9 cellular contexts compared by ENCODE assay signal in the genomic region with DNA sequence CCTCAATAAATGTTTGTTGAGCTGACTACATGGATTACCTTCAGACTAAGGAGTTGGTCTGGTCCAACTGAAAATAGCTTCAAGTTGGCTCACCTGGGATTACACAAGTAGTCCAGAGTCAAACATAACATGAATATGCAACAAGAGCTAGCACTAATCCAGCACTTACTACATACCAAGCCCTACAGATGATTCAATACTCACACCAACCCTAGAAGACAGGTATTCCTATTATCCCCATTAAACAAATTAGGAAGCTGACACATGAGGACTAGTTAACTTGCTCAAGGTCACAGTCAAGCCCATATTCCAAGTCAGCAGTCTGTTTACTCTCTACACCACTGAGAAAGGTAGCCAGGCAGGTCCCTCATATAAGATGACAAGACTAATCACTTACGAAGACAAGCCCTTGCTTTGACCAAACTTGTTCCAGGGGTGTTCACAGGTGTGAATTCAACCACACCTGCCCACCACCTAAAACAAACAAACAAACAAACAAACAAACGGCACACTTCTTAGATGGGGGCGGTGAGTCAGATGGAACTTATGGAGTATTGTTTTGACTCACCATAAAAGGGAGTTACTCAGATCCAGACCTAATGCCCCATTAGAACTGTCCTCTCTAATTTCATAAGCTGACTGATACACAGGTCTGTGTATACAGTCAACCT. TPM values are rescaled to one million over a fixed set of nuclear protein-coding genes. Genes with fewer than 3 reads are reported as not detected.
A peak's percentile ranks its signal among the peaks of the same experiment; 100 is the strongest.
DNase-seq lines count a peak whose midpoint lies in the region; ATAC-seq, FAIRE-seq and TF ChIP-seq lines count a peak whose summit lies in the region.
"Had no signal": no experiment of that assay in that cellular context is flagged by ENCODE, and none has a peak within 500 bp of the region (broad histone marks: within the 10 kb centered on the region; RNA-seq: fewer than 3 reads in every experiment).

No MANE protein-coding gene starts in this region.

- POLR2A ChIA-PET in HepG2 (lab: Yijun Ruan, JAX), result no interaction called here

- no TSS peak for BruUV-seq in HepG2 (replicated peaks; lab: Mats Ljungman, UMichigan)

- peak; percentile 66 for FAIRE-seq in HTR-8/SVneo (lab: Jason Lieb, UNC)
- no peak for FAIRE-seq in HepG2 (lab: Jason Lieb, UNC)
- FAIRE-seq: endothelial cell of umbilical vein had no signal

- no peaks in the 10 kb centered on the region for H3K27me3 ChIP-seq in HepG2 (ENCODE audit: control insufficient read depth in 1 of 2, insufficient read depth in 2 of 2, low read length in 2 of 2)

- DNase-seq in HTR-8/SVneo (ENCODE audit: insufficient read length, low spot score) (no peak), HepG2 (ENCODE audit: low spot score) (peak; percentile 25), COLO829 (ENCODE audit: low spot score) (no peak), DMS114 treated with DMSO at 0.1 percent for 48 hours (lab: John Stamatoyannopoulos, UW; ENCODE audit: unreplicated experiment) (no peak), DMS 273 treated with DMSO at 0.1 percent for 48 hours (lab: John Stamatoyannopoulos, UW) (no peak)
- no peak for DNase-seq in stimulated activated CD4-positive, alpha-beta T cell treated with anti-CD3 and anti-CD28 coated beads, Interleukin-4, amount 100 ng/mL, for 24 hours

- H3K4me2 ChIP-seq in HepG2 (ENCODE audit: low read depth, low read length), result no peak overlapping the region

- 75% methylated on average over 3 of the region's 3 CpGs for WGBS in HepG2 (ENCODE audit: low lambda C conversion rate)

- H3K27ac ChIP-seq in HepG2 (ENCODE audit: extremely low read length, insufficient read depth, low read length), result no peak overlapping the region

- intact Hi-C loops in HepG2 (cut with micrococcal nuclease; ENCODE audit: unreplicated experiment), result no loop called here

- peaks cover 50% of the 10 kb centered on the region for H4K20me1 ChIP-seq in HepG2 (ENCODE audit: insufficient read depth, low read length)

- no peak for TF ChIP-seq RAD21 in HepG2 (CRISPR knock-in tag; IDR thresholded peaks at IDR 0.05)

- no peak for TF ChIP-seq EP300 in HepG2 (IDR thresholded peaks at IDR 0.05; ENCODE audit: low read depth in 2 of 2, low read length in 2 of 2)
- TF ChIP-seq EP300 in HepG2 (CRISPR knock-in tag; IDR thresholded peaks at IDR 0.05; ENCODE audit: borderline replicate concordance), result no peak

- no peaks in the 10 kb centered on the region for H3K36me3 ChIP-seq in HepG2 (replicated peaks in 1 of 2; ENCODE audit: control insufficient read depth in 1 of 2, insufficient read depth in 2 of 2, low read length in 2 of 2)

- no peak for TF ChIP-seq POLR2A in HepG2 (IDR thresholded peaks at IDR 0.05; ENCODE audit: insufficient read depth in 1 of 2, low read depth in 2 of 2, low read length in 2 of 2)

- in situ Hi-C loops in HepG2 (cut with HindIII; ENCODE audit: extremely low pct_ligation_motif_present, low pct_unique_long_range_greater_than_20kb), result no loop called here

- H3K9me3 ChIP-seq in HepG2 (ENCODE audit: low read length), result no peaks in the 10 kb centered on the region

- no peak overlapping the region for H3K9ac ChIP-seq in HepG2 (ENCODE audit: insufficient read depth, low read depth, low read length)

- H3K4me1 ChIP-seq in HepG2 (ENCODE audit: insufficient read depth, low read length), result peaks cover 55% of the 10 kb centered on the region

- TF ChIP-seq CTCF in HepG2 (CRISPR knock-in tag; IDR thresholded peaks at IDR 0.05), result no peak

- CTCF ChIA-PET in HepG2 (lab: Yijun Ruan, JAX; ENCODE audit: low intra/inter-chr PET ratio, low total read pairs), result no interaction called here

- ATAC-seq in GM18502 (IDR thresholded peaks at IDR 0.05; ENCODE audit: poor library complexity, unreplicated experiment), result peak; percentile 68
- ATAC-seq in GM21717 (IDR thresholded peaks at IDR 0.05; ENCODE audit: unreplicated experiment), result peak; percentile 56
- peak; percentile 9; the same call in 1 of the 3 replicates for ATAC-seq in HepG2

- peaks cover 87% of the 10 kb centered on the region for H3K79me2 ChIP-seq in HepG2 (ENCODE audit: insufficient read depth, low read length)

- no peak overlapping the region for H2AFZ ChIP-seq in HepG2 (ENCODE audit: low read length)

- no peak overlapping the region for H3K4me3 ChIP-seq in HepG2 (replicated peaks in 1 of 3; ENCODE audit: insufficient read depth in 1 of 3, low read depth in 2 of 3, low read length in 3 of 3)

TF ChIP-seq in HepG2, 621 proteins besides CTCF, POLR2A, EP300 and RAD21 (continues in another document):
- TF ChIP-seq ZNF652 (CRISPR knock-in tag; IDR thresholded peaks at IDR 0.05; ENCODE audit: borderline replicate concordance, low read depth) (no peak), HNF4A (CRISPR knock-in tag; IDR thresholded peaks at IDR 0.05) (peak; percentile 12; the same call in 1 of the 2 replicates), LCORL (IDR thresholded peaks at IDR 0.05) (no peak), LCORL (CRISPR knock-in tag; IDR thresholded peaks at IDR 0.05) (no peak), CHD4 (IDR thresholded peaks at IDR 0.05; ENCODE audit: borderline replicate concordance, low read length) (no peak), HNRNPH1 (optimal IDR thresholded peaks at IDR 0.05; ENCODE audit: low read depth, low read length) (no peak), SOX6 (IDR thresholded peaks at IDR 0.05) (no peak), SOX6 (CRISPR knock-in tag; IDR thresholded peaks at IDR 0.05) (peak; percentile 19; the same call in 1 of the 2 replicates), KMT2B (CRISPR knock-in tag; IDR thresholded peaks at IDR 0.05) (no peak), GZF1 (CRISPR knock-in tag; IDR thresholded peaks at IDR 0.05) (no peak), ZNF572 (CRISPR knock-in tag; IDR thresholded peaks at IDR 0.05) (no peak)
- TF ChIP-seq, protein P1, sequence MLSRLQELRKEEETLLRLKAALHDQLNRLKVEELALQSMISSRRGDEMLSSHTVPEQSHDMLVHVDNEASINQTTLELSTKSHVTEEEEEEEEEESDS (CRISPR knock-in tag; IDR thresholded peaks at IDR 0.05; ENCODE audit: borderline replicate concordance), result no peak
- TF ChIP-seq, protein P2, sequence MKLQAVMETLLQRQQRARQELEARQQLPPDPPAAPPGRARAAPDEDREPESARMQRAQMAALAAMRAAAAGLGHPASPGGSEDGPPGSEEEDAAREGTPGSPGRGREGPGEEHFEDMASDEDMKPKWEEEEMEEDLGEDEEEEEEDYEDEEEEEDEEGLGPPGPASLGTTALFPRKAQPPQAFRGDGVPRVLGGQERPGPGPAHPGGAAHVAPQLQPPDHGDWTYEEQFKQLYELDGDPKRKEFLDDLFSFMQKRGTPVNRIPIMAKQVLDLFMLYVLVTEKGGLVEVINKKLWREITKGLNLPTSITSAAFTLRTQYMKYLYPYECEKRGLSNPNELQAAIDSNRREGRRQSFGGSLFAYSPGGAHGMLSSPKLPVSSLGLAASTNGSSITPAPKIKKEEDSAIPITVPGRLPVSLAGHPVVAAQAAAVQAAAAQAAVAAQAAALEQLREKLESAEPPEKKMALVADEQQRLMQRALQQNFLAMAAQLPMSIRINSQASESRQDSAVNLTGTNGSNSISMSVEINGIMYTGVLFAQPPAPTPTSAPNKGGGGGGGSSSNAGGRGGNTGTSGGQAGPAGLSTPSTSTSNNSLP (IDR thresholded peaks at IDR 0.05; ENCODE audit: low read depth, low read length), result no peak

RNA-seq across cellular contexts. Expression of a gene that starts 29.1 kb away (rescaled TPM):
- total RNA-seq in HepG2 (2016; rRNA removed; fragmentation: Illumina TruSeq; extraction: Trizol), result 17.4 and 19.5 TPM in 2 replicates
- 6.2 and 6.7 TPM in 2 replicates for total RNA-seq in HepG2 (2016; cell fraction: cytosol; rRNA removed; fragmentation: Illumina TruSeq; extraction: Trizol; ENCODE audit: low read depth)
- 14.1 and 19.5 TPM in 2 replicates for total RNA-seq in HepG2 (2016; cell fraction: insoluble cytoplasmic fraction; rRNA removed; fragmentation: Illumina TruSeq; extraction: Trizol)
- total RNA-seq in HepG2 (2016; cell fraction: membrane; rRNA removed; fragmentation: Illumina TruSeq; extraction: Trizol), result 8.9 and 10.2 TPM in 2 replicates
- 68.2 and 80.1 TPM in 2 replicates for total RNA-seq in HepG2 (2016; cell fraction: nucleus; rRNA removed; fragmentation: Illumina TruSeq; extraction: Trizol)
- polyA plus RNA-seq in HepG2 (2011; rRNA removed), result 15.7 and 17.9 TPM in 2 replicates
- polyA plus RNA-seq in HepG2 (2011; cell fraction: cytosol; rRNA removed), result 6.6 and 8.8 TPM in 2 replicates
- polyA plus RNA-seq in HepG2 (2011; cell fraction: nucleus; rRNA removed), result 35.1 and 39.4 TPM in 2 replicates
- polyA plus RNA-seq in HepG2 (2012), result 27.9 and 29.1 TPM in 2 replicates
- 1.3 and 1.4 TPM in 2 replicates for polyA plus RNA-seq in HepG2 (2016; cell fraction: cytosol; fragmentation: Illumina TruSeq; extraction: Trizol; ENCODE audit: low read depth)
- polyA plus RNA-seq in HepG2 (2016; cell fraction: insoluble cytoplasmic fraction; fragmentation: Illumina TruSeq; extraction: Trizol; ENCODE audit: low read depth), result 10.7 and 13.4 TPM in 2 replicates
- 2.2 and 2.6 TPM in 2 replicates for polyA plus RNA-seq in HepG2 (2016; cell fraction: membrane; fragmentation: Illumina TruSeq; extraction: Trizol; ENCODE audit: low read depth)
- polyA plus RNA-seq in HepG2 (2016; cell fraction: nucleus; fragmentation: Illumina TruSeq; extraction: Trizol; ENCODE audit: insufficient read depth, low read depth), result 67.0 and 67.3 TPM in 2 replicates
- 10.3 and 24.5 TPM in 2 replicates for polyA minus RNA-seq in HepG2 (2011; rRNA and poly(A)+ RNA removed; ENCODE audit: low replicate concordance)
- polyA minus RNA-seq in HepG2 (2011; cell fraction: cytosol; rRNA and poly(A)+ RNA removed), result 23.1 and 25.1 TPM in 2 replicates
- polyA minus RNA-seq in HepG2 (2011; cell fraction: nucleus; rRNA and poly(A)+ RNA removed), result 99.1 and 112 TPM in 2 replicates

Comparison
In these comparisons a context has a peak if more than half of its experiments do, and no peak if none do; other contexts are left out.
1. ATAC-seq: peak in every context shown above with its lines; median percentile 68 in GM18502; 56 in GM21717; 9 in HepG2.